Comparison of ENCODE assay signal across 8 cellular contexts in the genomic region with DNA sequence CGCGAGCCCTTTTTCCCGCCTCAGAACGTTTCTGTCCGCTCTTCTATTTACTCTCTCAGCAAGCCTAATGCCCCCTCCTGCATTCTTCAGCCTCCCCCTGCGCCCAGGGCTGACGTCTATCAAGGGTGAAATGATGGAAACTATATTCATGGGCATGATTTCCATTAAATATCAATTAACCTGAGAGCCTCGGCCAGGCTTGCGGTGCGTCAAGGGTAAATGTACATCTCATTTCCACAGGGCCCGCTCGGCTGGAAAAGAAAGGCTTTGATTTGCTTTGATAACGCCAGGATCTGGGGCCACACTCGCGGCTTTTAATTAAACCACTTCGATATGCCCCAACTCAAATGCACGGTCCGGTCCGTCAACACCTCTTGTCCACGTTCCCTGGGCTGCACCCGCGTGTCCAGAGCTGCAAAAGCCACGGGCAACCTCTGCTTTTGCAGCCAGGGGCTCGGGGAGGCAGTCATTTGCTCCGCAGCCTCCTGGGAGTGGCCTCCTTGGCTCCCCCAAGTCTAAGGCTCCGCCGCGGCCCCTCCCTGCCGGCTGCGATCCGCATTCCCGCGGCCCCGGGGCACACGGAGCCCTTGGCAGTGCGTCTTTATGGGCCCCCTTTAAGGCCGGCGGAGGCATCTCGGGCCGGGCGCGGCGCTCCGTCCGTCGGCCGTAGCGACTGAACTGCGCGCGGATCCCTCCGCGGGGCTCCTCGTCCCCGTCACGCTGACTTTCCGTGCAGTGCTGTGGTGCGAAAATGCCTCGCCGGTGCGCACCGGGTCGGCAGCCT.
DNase-seq lines count a peak whose midpoint lies in the region; ATAC-seq lines count a peak whose summit lies in the region.

A gene (plus strand): TSS at position 693 of the 784 bp plus-strand sequence. CDS start 662 bp downstream, outside the sequence.

- H3K9ac ChIP-seq in NT2/D1 (ENCODE audit: insufficient read length, low read depth): peak within 1 kb of the TSS; percentile 56

- H3K27me3 ChIP-seq in NT2/D1 (ENCODE audit: insufficient read depth, insufficient read length) (peaks cover 99% of the 10 kb centered on the region), muscle layer of duodenum (ENCODE audit: low read depth, low read length) (peaks cover 82% of the 10 kb centered on the region)
- H3K27me3 ChIP-seq in effector memory CD4-positive, alpha-beta T cell (replicated peaks; ENCODE audit: control insufficient read depth, insufficient read depth, low read length, poor library complexity, severe bottlenecking): peaks cover 89% of the 10 kb centered on the region

- H3K4me3 ChIP-seq in NT2/D1 (ENCODE audit: insufficient read length, low read depth) (peak within 1 kb of the TSS; percentile 39), muscle layer of duodenum (ENCODE audit: low read depth in 1 of 2, low read length in 2 of 2) (peak within 1 kb of the TSS; percentile 37 to 63)
- peak within 1 kb of the TSS; percentile 32 for H3K4me3 ChIP-seq in effector memory CD4-positive, alpha-beta T cell (ENCODE audit: insufficient read depth, low read depth, low read length, poor library complexity, severe bottlenecking)

- peak; percentile 38 for DNase-seq in NCI-H2107 (lab: John Stamatoyannopoulos, UW)
- no peak for DNase-seq in NCI-H2107 treated with DMSO at 0.1 percent for 48 hours (lab: John Stamatoyannopoulos, UW; ENCODE audit: unreplicated experiment)
- DNase-seq in NT2/D1 (ENCODE audit: low read depth, low spot score): no peak
- no peak for DNase-seq in effector memory CD4-positive, alpha-beta T cell

- ATAC-seq in HG02938 (IDR thresholded peaks at IDR 0.05; ENCODE audit: unreplicated experiment): no peak
- no peak for ATAC-seq in GM21528 (IDR thresholded peaks at IDR 0.05; ENCODE audit: low FRiP score, unreplicated experiment)
- ATAC-seq in GM21447 (IDR thresholded peaks at IDR 0.05; ENCODE audit: unreplicated experiment): no peak

- peaks cover 9% of the 10 kb centered on the region for H3K4me1 ChIP-seq in NT2/D1 (ENCODE audit: insufficient read depth, insufficient read length)
- H3K4me1 ChIP-seq in effector memory CD4-positive, alpha-beta T cell (ENCODE audit: control insufficient read depth, insufficient read depth, low read length, poor library complexity, severe bottlenecking): peaks cover 19% of the 10 kb centered on the region
- peaks cover 0 to 17% of the 10 kb centered on the region in 2 donors for H3K4me1 ChIP-seq in muscle layer of duodenum (ENCODE audit: control insufficient read depth in 1 of 2, insufficient read depth in 2 of 2, low read length in 2 of 2)

- H3K36me3 ChIP-seq in NT2/D1 (ENCODE audit: insufficient read depth, insufficient read length, low read length): no peaks in the 10 kb centered on the region
- no peaks in the 10 kb centered on the region for H3K36me3 ChIP-seq in effector memory CD4-positive, alpha-beta T cell (ENCODE audit: control insufficient read depth, insufficient read depth, low read length)
- H3K36me3 ChIP-seq in muscle layer of duodenum (ENCODE audit: control insufficient read depth in 1 of 2, insufficient read depth in 2 of 2, low read length in 2 of 2): no peaks in the 10 kb centered on the region

- H3K9me3 ChIP-seq in NT2/D1 (ENCODE audit: insufficient read depth, low read length) (no peaks in the 10 kb centered on the region), muscle layer of duodenum (ENCODE audit: control insufficient read depth in 1 of 2, low read length in 2 of 2) (no peaks in the 10 kb centered on the region)
- H3K9me3 ChIP-seq in effector memory CD4-positive, alpha-beta T cell (ENCODE audit: control insufficient read depth, low read length): no peaks in the 10 kb centered on the region

- H3K27ac ChIP-seq in effector memory CD4-positive, alpha-beta T cell (ENCODE audit: insufficient read depth, low read length, poor library complexity, severe bottlenecking): no peak within 1 kb of the TSS
- H3K27ac ChIP-seq in muscle layer of duodenum (ENCODE audit: low read length): no peak within 1 kb of the TSS
